In the genomic region with DNA sequence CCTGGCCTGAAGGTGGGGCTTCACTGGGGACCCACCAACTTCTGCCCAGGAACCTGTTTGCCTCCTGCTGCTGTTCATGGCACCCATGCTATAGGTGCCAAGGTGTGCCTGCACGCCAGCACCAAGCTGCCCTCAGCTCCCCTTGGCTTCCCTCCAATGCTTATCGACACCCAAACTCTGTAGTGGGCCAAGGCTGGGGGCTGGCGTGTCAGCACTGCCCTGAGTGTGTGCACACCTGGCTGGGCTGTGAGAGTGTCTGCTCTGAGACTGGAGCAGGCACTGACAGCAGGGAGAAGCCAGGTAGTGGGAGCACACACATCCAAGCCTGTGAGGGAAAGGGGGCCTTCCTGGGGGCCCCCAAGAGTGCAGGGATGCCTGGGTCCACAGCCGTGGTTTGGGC, we compare ENCODE assay signal across 18 cellular contexts. TPM values are rescaled to one million over a fixed set of nuclear protein-coding genes. Genes with fewer than 3 reads are reported as not detected.
A peak's percentile ranks its signal among the peaks of the same experiment; 100 is the strongest.
DNase-seq lines count a peak whose midpoint lies in the region.
"Had no signal": no experiment of that assay in that cellular context is flagged by ENCODE, and none has a peak within 500 bp of the region (broad histone marks: within the 10 kb centered on the region; RNA-seq: fewer than 3 reads in every experiment).

No MANE protein-coding gene starts in this region.

- no peak overlapping the region for H2AFZ ChIP-seq in neuronal stem cell (ENCODE audit: low read length)

- no peak overlapping the region for H2BK12ac ChIP-seq in neuronal stem cell (ENCODE audit: low read length)

- DNase-seq in activated CD8-positive, alpha-beta memory T cell treated with anti-CD3 and anti-CD28 coated beads for 24 hours, result peak; percentile 30
- no peak for DNase-seq in activated CD8-positive, alpha-beta memory T cell treated with anti-CD3 and anti-CD28 coated beads, Interleukin-2, amount 50 U/mL, for 48 hours
- DNase-seq in neuronal stem cell (ENCODE audit: low spot score), result no peak
- no peak for DNase-seq in hypothalamus (lab: John Stamatoyannopoulos, UW)
- no peak for DNase-seq in posterior cingulate gyrus
- no peak for DNase-seq in activated T-cell treated with anti-CD3 and anti-CD28 coated beads, Interleukin-2, amount 50 U/mL, for 1 hour
- DNase-seq: C1 segment of cervical spinal cord, DMS 273 treated with DMSO at 0.1 percent for 48 hours, EL, GOT3, Kasumi-1, NCI-H187 treated with DMSO at 0.1 percent for 48 hours, NCI-H446 treated with DMSO at 0.1 percent for 48 hours, NCI-H82, SHP77, SK-N-SH had no signal

- H3K23ac ChIP-seq in neuronal stem cell (ENCODE audit: low read depth, low read length, poor library complexity), result peak overlapping the region; percentile 73

- H3K4me3 ChIP-seq in duodenal mucosa (ENCODE audit: low read depth in 1 of 2, low read length in 2 of 2) (no peak overlapping the region), neuronal stem cell (ENCODE audit: low read length in 2 of 2) (peak overlapping the region in 1 of 2 donors; percentile 63)
- H3K4me3 ChIP-seq: A549 had no signal

- peak overlapping the region; percentile 71 for H3K18ac ChIP-seq in neuronal stem cell (ENCODE audit: low read length)

- H3K4me1 ChIP-seq in duodenal mucosa (ENCODE audit: control insufficient read depth in 1 of 2, insufficient read depth in 2 of 2, low read length in 2 of 2) (peaks cover 0 to 6% of the 10 kb centered on the region in 2 donors), neuronal stem cell (ENCODE audit: control insufficient read depth in 2 of 2, insufficient read depth in 1 of 2, low read depth in 1 of 2, low read length in 2 of 2) (no peaks in the 10 kb centered on the region)
- H3K4me1 ChIP-seq: A549 had no signal

- no peak overlapping the region for H3K4ac ChIP-seq in neuronal stem cell (ENCODE audit: low read length)

- H3K27me3 ChIP-seq in duodenal mucosa (ENCODE audit: control insufficient read depth in 1 of 2, insufficient read depth in 2 of 2, low read length in 2 of 2), result no peaks in the 10 kb centered on the region
- H3K27me3 ChIP-seq in neuronal stem cell (ENCODE audit: control insufficient read depth in 3 of 3, insufficient read depth in 3 of 3, low read depth in 1 of 3, low read length in 3 of 3), result peaks cover 0 to 18% (median 0%) of the 10 kb centered on the region in 3 experiments

- no peak overlapping the region for H2BK120ac ChIP-seq in neuronal stem cell (ENCODE audit: low read depth, low read length)

- H3K79me1 ChIP-seq in neuronal stem cell (ENCODE audit: low read depth, low read length), result no peaks in the 10 kb centered on the region

- intact Hi-C loops in posterior cingulate gyrus (cut with DNase I), result no loop called here

- no peak overlapping the region for H2AK5ac ChIP-seq in neuronal stem cell (ENCODE audit: low read depth, low read length)

- H4K8ac ChIP-seq in neuronal stem cell (ENCODE audit: low read depth, low read length), result no peak overlapping the region

- H3K27ac ChIP-seq in duodenal mucosa (ENCODE audit: low read depth, low read length), result peak overlapping the region; percentile 31
- no peak overlapping the region for H3K27ac ChIP-seq in neuronal stem cell (replicated peaks; ENCODE audit: low read length)
- H3K27ac ChIP-seq: A549 had no signal

- WGBS in neuronal stem cell (ENCODE audit: extremely low coverage in 2 of 2, insufficient read length in 2 of 2, insufficient replicate concordance in 1 of 2), 2 donors, result no CpG with 5 or more reads among the region's 4 CpGs

- no peak overlapping the region for H2BK15ac ChIP-seq in neuronal stem cell (ENCODE audit: low read length)

- H3K9ac ChIP-seq in duodenal mucosa (ENCODE audit: low read depth in 1 of 2, low read length in 2 of 2), result no peak overlapping the region
- no peak overlapping the region for H3K9ac ChIP-seq in neuronal stem cell (ENCODE audit: low read depth, low read length, poor library complexity)
- H3K9ac ChIP-seq: SK-N-SH had no signal

- H3K9me3 ChIP-seq in duodenal mucosa (ENCODE audit: control insufficient read depth in 1 of 2, low read length in 2 of 2) (peaks cover 10 to 18% of the 10 kb centered on the region in 2 donors), neuronal stem cell (replicated peaks in 1 of 2; ENCODE audit: control insufficient read depth in 2 of 2, insufficient read depth in 1 of 2, low read depth in 1 of 2, low read length in 2 of 2) (peaks cover 8 to 11% of the 10 kb centered on the region in 2 donors)

- H3K4me2 ChIP-seq in neuronal stem cell (ENCODE audit: insufficient read depth, low read length, poor library complexity, severe bottlenecking), result no peak overlapping the region
- H3K4me2 ChIP-seq: A549, SK-N-SH had no signal

- peak overlapping the region; percentile 94 for H3K14ac ChIP-seq in neuronal stem cell (ENCODE audit: low read length)

- no peak overlapping the region for H2BK5ac ChIP-seq in neuronal stem cell (ENCODE audit: low read length)

- H4K91ac ChIP-seq in neuronal stem cell (ENCODE audit: low read depth, low read length, poor library complexity), result no peak overlapping the region

- H3K36me3 ChIP-seq in duodenal mucosa (ENCODE audit: control insufficient read depth in 1 of 2, insufficient read depth in 2 of 2, low read length in 2 of 2) (no peaks in the 10 kb centered on the region), neuronal stem cell (replicated peaks in 1 of 2; ENCODE audit: control insufficient read depth in 2 of 2, insufficient read depth in 2 of 2, low read length in 2 of 2) (no peaks in the 10 kb centered on the region)

RNA-seq across cellular contexts. Expression of gene TUBB8, which starts 43.1 kb away (rescaled TPM):
- 0.84 TPM for polyA plus RNA-seq in neuronal stem cell (2013, experiment 1 of 2)
- polyA plus RNA-seq in neuronal stem cell (2013, experiment 2 of 2), result 0.60 TPM

RNA-seq across cellular contexts. Expression of gene ZMYND11, which starts 43.1 kb away (rescaled TPM):
- polyA plus RNA-seq in neuronal stem cell (2013, experiment 1 of 2), result 28.9 TPM
- 28.5 TPM for polyA plus RNA-seq in neuronal stem cell (2013, experiment 2 of 2)
